Comparison of ENCODE assay signal across 17 cellular contexts in genomic region chr4:102217775-102218174, GRCh38.
"Had no signal": no experiment of that assay in that cellular context is flagged by ENCODE, and none has a peak within 500 bp of the region (broad histone marks: within the 10 kb centered on the region; RNA-seq: fewer than 3 reads in every experiment).

No MANE protein-coding gene starts in this region.

- H3K4me1 ChIP-seq: suprapubic skin had no signal

- H3K27me3 ChIP-seq: hepatocyte, suprapubic skin had no signal

- H3K36me3 ChIP-seq: suprapubic skin had no signal

- H3K9me3 ChIP-seq: suprapubic skin had no signal

- H2AFZ ChIP-seq: hepatocyte had no signal

- H3K4me3 ChIP-seq: hepatocyte, skin epidermis, suprapubic skin had no signal

- DNase-seq: activated CD4-positive, alpha-beta T cell treated with anti-CD3 and anti-CD28 coated beads, Interleukin-2, amount 50 U/mL, for 1 hour; activated CD8-positive, alpha-beta memory T cell treated with anti-CD3 and anti-CD28 coated beads for 24 hours; activated naive CD8-positive, alpha-beta T cell treated with anti-CD3 and anti-CD28 coated beads for 36 hours; effector memory CD8-positive, alpha-beta T cell; erythroblast; left ventricle myocardium superior; mesenchymal stem cell; occipital lobe; right cardiac atrium; stimulated activated CD4-positive, alpha-beta T cell treated with anti-CD3 and anti-CD28 coated beads, Interleukin-15, amount 100 ng/mL, for 24 hours; stimulated activated CD4-positive, alpha-beta T cell treated with anti-CD3 and anti-CD28 coated beads, Interleukin-4, amount 100 ng/mL, for 1 hour; stimulated activated naive CD4-positive, alpha-beta T cell treated with Interleukin-2 at 50 U/mL for 16 hours; trophoblast cell had no signal

- H3K79me2 ChIP-seq: hepatocyte had no signal

- H3K27ac ChIP-seq: hepatocyte, skin epidermis, suprapubic skin had no signal

- ATAC-seq: activated CD4-positive, CD25-positive, alpha-beta regulatory T cell treated with anti-CD3 and anti-CD28 coated beads, Interleukin-2, amount 50 U/mL, for 24 hours; effector memory CD8-positive, alpha-beta T cell; left ventricle myocardium superior; right cardiac atrium had no signal

- H3K4me2 ChIP-seq: hepatocyte had no signal
